12 cellular contexts compared by ENCODE assay signal in genomic region chr1:26543444-26543835, GRCh38. TPM values are rescaled to one million over a fixed set of nuclear protein-coding genes. Genes with fewer than 3 reads are reported as not detected.
DNase-seq lines count a peak whose midpoint lies in the region; ATAC-seq and TF ChIP-seq lines count a peak whose summit lies in the region.
"Had no signal": no experiment of that assay in that cellular context is flagged by ENCODE, and none has a peak within 500 bp of the region (broad histone marks: within the 10 kb centered on the region; RNA-seq: fewer than 3 reads in every experiment).

No MANE protein-coding gene starts in this region.

- CTCF ChIA-PET in CD4-positive, alpha-beta T cell (lab: Charles Lee), result no interaction called here

- H3K4me3 ChIP-seq in neutrophil (ENCODE audit: low read depth in 1 of 2, low read length in 1 of 2), result peak overlapping the region; percentile 90 to 93
- H3K4me3 ChIP-seq: cardiac muscle cell had no signal

- no peak for DNase-seq in CD4-positive, alpha-beta T cell
- no peak for DNase-seq in caudate nucleus (lab: John Stamatoyannopoulos, UW)
- DNase-seq in stimulated activated CD4-positive, alpha-beta T cell treated with anti-CD3 and anti-CD28 coated beads, Interleukin-2, amount 100 ng/mL, for 48 hours, result no peak
- DNase-seq in SW 1271 (lab: John Stamatoyannopoulos, UW), result no peak
- no peak for DNase-seq in ureter (ENCODE audit: low spot score)
- DNase-seq in SK-N-DZ (ENCODE audit: low spot score), result no peak
- DNase-seq: DMS 273 treated with DMSO at 0.1 percent for 48 hours, foreskin fibroblast, SIG-M5 had no signal

- H3K27ac Mint-ChIP-seq in CD4-positive, alpha-beta T cell, result peak overlapping the region; percentile 77

- H3K27me3 ChIP-seq in CD4-positive, alpha-beta T cell (ENCODE audit: control insufficient read depth, insufficient read depth, low read length), result no peaks in the 10 kb centered on the region
- H3K27me3 ChIP-seq in neutrophil, result no peaks in the 10 kb centered on the region
- H3K27me3 ChIP-seq: cardiac muscle cell had no signal

- intact Hi-C loops in CD4-positive, alpha-beta T cell (cut with DNase I, micrococcal nuclease), result loop anchor here in 1 of 2 experiments (2.0 kb wide), 1 partner anchor 57 kb away; no protein-coding TSS in a partner anchor

- peaks cover 93 to 97% of the 10 kb centered on the region in 2 experiments for H3K4me1 ChIP-seq in neutrophil (ENCODE audit: control insufficient read depth in 1 of 2, insufficient read depth in 1 of 2, low read depth in 1 of 2, low read length in 1 of 2)

- no peak for TF ChIP-seq CTCF in CD4-positive, alpha-beta T cell (IDR thresholded peaks at IDR 0.05)
- TF ChIP-seq CTCF in neutrophil (IDR thresholded peaks at IDR 0.05), result no peak

- no peaks in the 10 kb centered on the region for H3K27me3 Mint-ChIP-seq in CD4-positive, alpha-beta T cell

- H3K27ac ChIP-seq in CD4-positive, alpha-beta T cell (ENCODE audit: low read depth, low read length), result peak overlapping the region; percentile 80
- H3K27ac ChIP-seq in KOPT-K1 (ENCODE audit: low read depth, low read length, poor library complexity, severe bottlenecking) (peak overlapping the region; percentile 69), caudate nucleus (ENCODE audit: low read depth, low read length) (peak overlapping the region; percentile 78), neutrophil (peak overlapping the region; percentile 100)
- H3K27ac ChIP-seq: cardiac muscle cell had no signal

- peak overlapping the region; percentile 58 for H3K4me3 Mint-ChIP-seq in CD4-positive, alpha-beta T cell

- H3K4me1 Mint-ChIP-seq in CD4-positive, alpha-beta T cell (ENCODE audit: low read depth), result peaks cover 93% of the 10 kb centered on the region

- H3K9me3 ChIP-seq in CD4-positive, alpha-beta T cell (ENCODE audit: control insufficient read depth, low read length), result no peaks in the 10 kb centered on the region
- no peaks in the 10 kb centered on the region for H3K9me3 ChIP-seq in KOPT-K1 (ENCODE audit: insufficient read depth, low read length, poor library complexity, severe bottlenecking)
- H3K9me3 ChIP-seq in neutrophil, result no peaks in the 10 kb centered on the region

- ATAC-seq in CD4-positive, alpha-beta T cell (ENCODE audit: poor library complexity), result no peak

- H3K36me3 Mint-ChIP-seq in CD4-positive, alpha-beta T cell (ENCODE audit: low read depth), result peaks cover 19% of the 10 kb centered on the region

- POLR2A ChIA-PET in CD4-positive, alpha-beta T cell (lab: Charles Lee), result no interaction called here

- H3K36me3 ChIP-seq in KOPT-K1 (ENCODE audit: insufficient read depth, low read length) (peaks cover 19% of the 10 kb centered on the region), neutrophil (peaks cover 20% of the 10 kb centered on the region)
- H3K36me3 ChIP-seq: cardiac muscle cell had no signal

- H3K9me3 Mint-ChIP-seq in CD4-positive, alpha-beta T cell, result no peaks in the 10 kb centered on the region

RNA-seq across cellular contexts. Expression of gene RPS6KA1, which starts 13.9 kb away (rescaled TPM):
- 10 to 100 TPM; 29.1 to 29.6 TPM for total RNA-seq in CD4-positive, alpha-beta T cell
- 23.2 TPM for total RNA-seq in ureter
- 9.8 and 13.7 TPM in 2 replicates for polyA plus RNA-seq in SK-N-DZ (2014; cell fraction: cytosol; rRNA removed)
- polyA plus RNA-seq in SK-N-DZ (2014; cell fraction: nucleus; rRNA removed), result 8.9 and 15.9 TPM in 2 replicates
